20 cellular contexts compared by ENCODE assay signal in the genomic region with DNA sequence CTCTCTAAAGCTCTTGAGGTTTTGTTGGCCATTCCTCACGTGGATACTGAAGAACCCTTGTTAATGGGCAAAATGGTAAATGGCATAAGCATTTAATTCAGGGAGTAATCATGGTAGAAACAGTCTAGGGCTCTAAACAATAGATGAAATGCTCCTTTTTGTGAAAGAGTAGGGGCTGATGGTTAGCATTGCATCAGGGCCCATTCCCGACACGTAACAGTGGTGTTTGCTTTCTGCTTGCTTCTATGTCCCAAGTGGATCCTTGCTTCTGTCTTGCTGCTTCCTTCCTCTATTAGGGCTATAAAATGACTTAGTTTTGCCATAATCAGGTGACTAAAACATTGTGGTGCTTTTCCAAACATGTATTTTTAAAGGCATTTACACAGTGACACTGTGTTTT.
"Had no signal": no experiment of that assay in that cellular context is flagged by ENCODE, and none has a peak within 500 bp of the region (broad histone marks: within the 10 kb centered on the region; RNA-seq: fewer than 3 reads in every experiment).

No MANE protein-coding gene starts in this region.

- H3K4me3 ChIP-seq: coronary artery, esophagus muscularis mucosa, gastrocnemius medialis, left ventricle myocardium inferior, lower lobe of right lung, psoas muscle, sigmoid colon, skin epidermis, stomach, thoracic aorta, transverse colon had no signal

- ATAC-seq: gastrocnemius medialis; lower lobe of right lung; natural killer cell treated with Interleukin-12 subunit alpha and Interleukin-12 subunit beta and Interleukin-15 and Interleukin-18, amount 100 ng/mL, for 72 hours; psoas muscle had no signal

- H3K9me3 Mint-ChIP-seq: immature natural killer cell; memory B cell; natural killer cell treated with Interleukin-12 subunit alpha and Interleukin-12 subunit beta and Interleukin-15 and Interleukin-18, amount 100 ng/mL, for 72 hours had no signal

- H3K4me3 Mint-ChIP-seq: endodermal cell, immature natural killer cell, memory B cell, mesothelial cell of epicardium had no signal

- H3K27ac Mint-ChIP-seq: endodermal cell, immature natural killer cell, memory B cell, mesothelial cell of epicardium had no signal

- H3K4me1 ChIP-seq: esophagus muscularis mucosa, gastrocnemius medialis, left ventricle myocardium inferior, lower lobe of right lung, psoas muscle, sigmoid colon, stomach, transverse colon had no signal

- H3K9me3 ChIP-seq: esophagus muscularis mucosa, gastrocnemius medialis, left ventricle myocardium inferior, lower lobe of right lung, psoas muscle, sigmoid colon, stomach, thoracic aorta, transverse colon had no signal

- H3K27me3 Mint-ChIP-seq: memory B cell; natural killer cell treated with Interleukin-12 subunit alpha and Interleukin-12 subunit beta and Interleukin-15 and Interleukin-18, amount 100 ng/mL, for 72 hours had no signal

- H3K36me3 Mint-ChIP-seq: immature natural killer cell; memory B cell; mesothelial cell of epicardium; natural killer cell treated with Interleukin-12 subunit alpha and Interleukin-12 subunit beta and Interleukin-15 and Interleukin-18, amount 100 ng/mL, for 72 hours had no signal

- DNase-seq: effector CD4-positive, alpha-beta T cell; endodermal cell; gastrocnemius medialis; immature natural killer cell; left ventricle myocardium inferior; lower lobe of right lung; psoas muscle; sigmoid colon; stimulated activated CD4-positive, alpha-beta T cell treated with anti-CD3 and anti-CD28 coated beads, Interleukin-2, amount 100 ng/mL, for 24 hours; stimulated activated naive CD4-positive, alpha-beta T cell; stomach; substantia nigra; transverse colon had no signal

- H3K27ac ChIP-seq: coronary artery, esophagus muscularis mucosa, gastrocnemius medialis, left ventricle myocardium inferior, lower lobe of right lung, psoas muscle, sigmoid colon, skin epidermis, stomach, thoracic aorta, transverse colon had no signal

- H3K4me1 Mint-ChIP-seq: endodermal cell, mesothelial cell of epicardium had no signal

- H3K27me3 ChIP-seq: esophagus muscularis mucosa, gastrocnemius medialis, sigmoid colon, stomach, transverse colon had no signal

- H3K36me3 ChIP-seq: esophagus muscularis mucosa, gastrocnemius medialis, left ventricle myocardium inferior, lower lobe of right lung, sigmoid colon, stomach, thoracic aorta, transverse colon had no signal
